Comparison of ENCODE assay signal across 8 cellular contexts in the genomic region with DNA sequence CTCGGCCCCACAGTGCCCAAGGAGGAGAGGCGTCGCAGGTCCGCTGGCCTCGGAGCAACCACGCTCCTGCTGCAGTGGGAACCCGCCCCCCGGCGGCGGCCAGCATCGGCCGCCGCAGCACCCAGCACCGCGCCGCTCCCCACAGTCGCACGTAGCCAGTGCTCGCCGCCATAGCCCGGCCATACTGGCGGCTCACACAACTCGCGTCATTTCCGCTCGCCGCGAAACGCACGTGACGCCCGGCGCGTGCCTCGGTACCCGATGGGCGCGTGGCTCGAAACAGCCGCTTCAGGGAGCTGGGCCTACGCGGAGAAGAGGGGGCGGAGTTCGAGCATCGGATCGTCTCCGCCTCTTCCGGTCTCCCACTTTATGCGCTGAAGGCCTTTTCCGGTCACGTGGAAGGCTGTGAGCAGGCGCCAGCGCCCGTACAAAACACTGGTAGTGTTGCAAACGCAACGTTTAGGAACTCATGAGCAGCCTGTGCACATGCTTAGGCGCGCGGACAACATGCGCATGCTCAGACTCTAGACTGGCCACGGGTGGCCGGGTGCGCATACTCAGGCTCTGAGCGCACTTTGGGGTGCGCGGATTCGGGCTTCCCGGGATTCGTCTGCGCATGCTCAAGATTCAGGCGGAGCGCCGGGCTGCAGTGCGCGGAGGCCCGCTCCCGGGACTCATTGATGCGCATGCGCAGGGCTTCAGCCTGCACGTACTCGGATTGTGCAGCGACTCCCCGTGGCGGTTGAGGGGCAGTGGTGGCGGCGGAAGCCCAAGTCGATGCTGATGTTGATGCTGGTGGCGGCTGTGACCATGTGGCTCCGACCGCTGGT. TPM values are rescaled to one million over a fixed set of nuclear protein-coding genes. Genes with fewer than 3 reads are reported as not detected.
DNase-seq lines count a peak whose midpoint lies in the region; ATAC-seq and TF ChIP-seq lines count a peak whose summit lies in the region.

Gene CATSPERD (plus strand): TSS at position 677 of the 830 bp plus-strand sequence. CDS start 101 bp downstream, at position 778.
Gene LONP1 (minus strand): TSS at position 186 of the 830 bp plus-strand sequence. CDS start 14 bp downstream, at position 172.

- H3K36me3 Mint-ChIP-seq in activated CD4-positive, alpha-beta T cell treated with anti-CD3 and anti-CD28 coated beads for 36 hours (ENCODE audit: low read depth) = peaks cover 35% of the 10 kb centered on the region

- peak within 1 kb of the TSS; percentile 98 for H3K4me3 Mint-ChIP-seq in activated CD4-positive, alpha-beta T cell treated with anti-CD3 and anti-CD28 coated beads for 36 hours

- peak; percentile 89 for ATAC-seq in HG03439 (IDR thresholded peaks at IDR 0.05; ENCODE audit: unreplicated experiment)
- ATAC-seq in activated CD4-positive, alpha-beta T cell treated with anti-CD3 and anti-CD28 coated beads for 36 hours = peak; percentile 84

- peak within 1 kb of the TSS; percentile 99 for H3K27ac Mint-ChIP-seq in activated CD4-positive, alpha-beta T cell treated with anti-CD3 and anti-CD28 coated beads for 36 hours

- H3K27me3 ChIP-seq in BJ (ENCODE audit: control insufficient read depth, insufficient read depth, low read length) = no peaks in the 10 kb centered on the region

- POLR2A ChIA-PET in BJ (lab: Charles Lee) = interaction anchor here (0.5 to 0.7 kb wide), 4 partner anchors 29 to 77 kb away, joined by 3 to 4 read pairs (median 4); partner anchors contain the start of gene DUS3L
- POLR2A ChIA-PET in activated CD4-positive, alpha-beta T cell treated with anti-CD3 and anti-CD28 coated beads for 36 hours (lab: Charles Lee) = interaction anchor here (0.5 to 2.7 kb wide), 10 partner anchors 12 to 258 kb away, joined by 3 to 20 read pairs (median 6); partner anchors contain the start of genes RANBP3, RPL36, SAFB and SAFB2

- H3K27me3 Mint-ChIP-seq in activated CD4-positive, alpha-beta T cell treated with anti-CD3 and anti-CD28 coated beads for 36 hours = no peaks in the 10 kb centered on the region

- H3K36me3 ChIP-seq in BJ (ENCODE audit: control insufficient read depth, insufficient read depth, low read length) = no peaks in the 10 kb centered on the region

- DNase-seq in BJ (ENCODE audit: low read depth) = peak; percentile 89
- peak; percentile 99 for DNase-seq in NCI-H510A (lab: John Stamatoyannopoulos, UW)
- DNase-seq in activated CD4-positive, alpha-beta T cell treated with anti-CD3 and anti-CD28 coated beads for 36 hours = peak; percentile 99
- DNase-seq in kidney glomerular epithelial cell (lab: John Stamatoyannopoulos, UW) = peak; percentile 95
- DNase-seq in stimulated activated CD4-positive, alpha-beta T cell treated with anti-CD3 and anti-CD28 coated beads, Interleukin-1b, Interleukin-23, amount 100 ng/mL, for 1 hour (ENCODE audit: low read depth in 2 of 2) = peak; percentile 96 to 98

- H3K9me3 Mint-ChIP-seq in activated CD4-positive, alpha-beta T cell treated with anti-CD3 and anti-CD28 coated beads for 36 hours (ENCODE audit: low read depth) = no peaks in the 10 kb centered on the region

- TF ChIP-seq CTCF in BJ (IDR thresholded peaks at IDR 0.05; ENCODE audit: insufficient read depth, low read depth, low read length) = peak; percentile 97

- peak; percentile 94 for TF ChIP-seq POLR2A in GM19193 (IDR thresholded peaks at IDR 0.05; ENCODE audit: extremely low read depth, insufficient read depth, insufficient read length)

- H3K4me1 Mint-ChIP-seq in activated CD4-positive, alpha-beta T cell treated with anti-CD3 and anti-CD28 coated beads for 36 hours = peaks cover 27% of the 10 kb centered on the region

- peak within 1 kb of the TSS; percentile 94 for H3K4me3 ChIP-seq in BJ (ENCODE audit: low read depth, low read length)

- peak within 1 kb of the TSS; percentile 98 for H3K27ac ChIP-seq in cingulate gyrus (ENCODE audit: low read depth, low read length)

- intact Hi-C loops in activated CD4-positive, alpha-beta T cell treated with anti-CD3 and anti-CD28 coated beads for 36 hours (cut with DNase I, micrococcal nuclease) = loop anchor here (1.0 to 5.0 kb wide), 19 partner anchors 30 to 1958 kb away; partner anchors contain the start of genes MICOS13 (in 2 of the 2), RPL36 (in 2 of the 2), APBA3 (in 1 of the 2) and CLPP (in 1 of the 2)

- CTCF ChIA-PET in BJ (lab: Yijun Ruan, JAX) = interaction anchor here (0.6 to 2.3 kb wide), 16 partner anchors 9 to 118 kb away, joined by 3 to 12 read pairs (median 4); partner anchors contain the start of gene RPL36
- CTCF ChIA-PET in activated CD4-positive, alpha-beta T cell treated with anti-CD3 and anti-CD28 coated beads for 36 hours (lab: Charles Lee) = interaction anchor here (0.5 to 2.7 kb wide), 14 partner anchors 15 to 457 kb away, joined by 3 to 32 read pairs (median 4); partner anchors contain the start of genes NDUFA11, RPL36 and VMAC

RNA-seq across cellular contexts. Expression of gene CATSPERD, which starts in this region (rescaled TPM):
- not detected in 2 replicates for polyA plus RNA-seq in BJ (2011; rRNA removed)
- 0.09 TPM in 1 of 2 replicates, not detected in the other for polyA minus RNA-seq in BJ (2011; rRNA and poly(A)+ RNA removed)
- not detected for total RNA-seq in activated CD4-positive, alpha-beta T cell treated with anti-CD3 and anti-CD28 coated beads for 36 hours

RNA-seq across cellular contexts. Expression of gene LONP1, which starts in this region (rescaled TPM):
- polyA plus RNA-seq in BJ (2011; rRNA removed) = 55.4 and 77.4 TPM in 2 replicates
- polyA minus RNA-seq in BJ (2011; rRNA and poly(A)+ RNA removed) = 60.9 and 65.7 TPM in 2 replicates
- 100 to 1,000 TPM; 287 to 315 TPM for total RNA-seq in activated CD4-positive, alpha-beta T cell treated with anti-CD3 and anti-CD28 coated beads for 36 hours

Comparison
In these comparisons a context has a peak if more than half of its experiments do, and no peak if none do; other contexts are left out.
1. Peak in every context shown above with its lines: DNase-seq, ATAC-seq, H3K4me3 ChIP-seq and H3K27ac ChIP-seq.